ENCODE assay signal across 21 cellular contexts in genomic region chr2:146893500-146894041, GRCh38.
"Had no signal": no experiment of that assay in that cellular context is flagged by ENCODE, and none has a peak within 500 bp of the region (broad histone marks: within the 10 kb centered on the region; RNA-seq: fewer than 3 reads in every experiment).

No MANE protein-coding gene starts in this region.

- H3K4me3 ChIP-seq: mucosa of descending colon, psoas muscle, right lobe of liver, thoracic aorta, upper lobe of left lung had no signal

- H3K27me3 ChIP-seq: right lobe of liver, upper lobe of left lung had no signal

- DNase-seq: activated CD4-positive, alpha-beta T cell treated with anti-CD3 and anti-CD28 coated beads, Interleukin-2, amount 10 ng/mL, durations not matched to agents 24 days and 14 days; activated CD8-positive, alpha-beta T cell treated with anti-CD3 and anti-CD28 coated beads for 36 hours; activated naive CD4-positive, alpha-beta T cell; activated naive CD8-positive, alpha-beta T cell treated with anti-CD3 and anti-CD28 coated beads for 36 hours; activated T-cell treated with anti-CD3 and anti-CD28 coated beads, Interleukin-2, amount 50 U/mL, for 1 hour; cerebellar nuclear complex; effector CD8-positive, alpha-beta T cell; left ventricle myocardium superior; mesenchymal stem cell; mucosa of descending colon; naive B cell; psoas muscle; right lobe of liver; stimulated activated CD4-positive, alpha-beta T cell treated with anti-CD3 and anti-CD28 coated beads, Interleukin-4, amount 100 ng/mL, for 24 hours; T1000; upper lobe of left lung had no signal

- H3K27ac ChIP-seq: psoas muscle, right lobe of liver, thoracic aorta, upper lobe of left lung had no signal

- H3K4me1 ChIP-seq: psoas muscle, right lobe of liver, upper lobe of left lung had no signal

- FAIRE-seq: endothelial cell of umbilical vein, frontal cortex had no signal

- H3K36me3 ChIP-seq: right lobe of liver, thoracic aorta, upper lobe of left lung had no signal

- ATAC-seq: activated CD8-positive, alpha-beta T cell treated with anti-CD3 and anti-CD28 coated beads for 36 hours; activated T-helper 17 cell treated with anti-CD3 and anti-CD28 coated beads, Interleukin-2, amount 50 U/mL, for 72 hours; left ventricle myocardium superior; mucosa of descending colon; psoas muscle; right lobe of liver; stimulated activated effector memory CD8-positive, alpha-beta T cell treated with anti-CD3 and anti-CD28 coated beads, Interleukin-12 subunit alpha, Interleukin-12 subunit beta, amount 100 ng/mL, for 72 hours had no signal

- H3K9me3 ChIP-seq: mucosa of descending colon, psoas muscle, right lobe of liver, thoracic aorta, upper lobe of left lung had no signal
